Comparison of ENCODE assay signal across 1 cellular context in genomic region chr22:27919222-27919942, GRCh38.
A peak's percentile ranks its signal among the peaks of the same experiment; 100 is the strongest.
TF ChIP-seq lines count a peak whose summit lies in the region.

PITPNB (minus strand) TSS chr22:27919256; CDS start chr22:27919191, 65 bp downstream.

TF ChIP-seq in GM12878, 131 proteins besides CTCF, POLR2A, EP300 and RAD21 (continued from another document):
- peak; percentile 47; the same call in 1 of the 2 replicates for TF ChIP-seq RELB (IDR thresholded peaks at IDR 0.05; ENCODE audit: low read depth)
- TF ChIP-seq IKZF1 (conservative IDR thresholded peaks at IDR 0.05) = peak; percentile 100
- TF ChIP-seq NRF1 (conservative IDR thresholded peaks at IDR 0.05; ENCODE audit: low read depth, low read length) = peak; percentile 99
- 0 out of 2 replicates have a peak, but pooled peaks have one; percentile 26 for TF ChIP-seq BCL11A (IDR thresholded peaks at IDR 0.05; ENCODE audit: low read depth, low read length)
- peak; percentile 5; the same call in 1 of the 2 replicates for TF ChIP-seq SIN3A (IDR thresholded peaks at IDR 0.05; ENCODE audit: low read depth, low read length)
- 0 out of 2 replicates have a peak, but pooled peaks have one; percentile 28 for TF ChIP-seq RB1 (IDR thresholded peaks at IDR 0.05; ENCODE audit: borderline replicate concordance)
- no peak for TF ChIP-seq MEF2A (IDR thresholded peaks at IDR 0.05; ENCODE audit: insufficient read depth, low read depth, low read length)
